In the genomic region with DNA sequence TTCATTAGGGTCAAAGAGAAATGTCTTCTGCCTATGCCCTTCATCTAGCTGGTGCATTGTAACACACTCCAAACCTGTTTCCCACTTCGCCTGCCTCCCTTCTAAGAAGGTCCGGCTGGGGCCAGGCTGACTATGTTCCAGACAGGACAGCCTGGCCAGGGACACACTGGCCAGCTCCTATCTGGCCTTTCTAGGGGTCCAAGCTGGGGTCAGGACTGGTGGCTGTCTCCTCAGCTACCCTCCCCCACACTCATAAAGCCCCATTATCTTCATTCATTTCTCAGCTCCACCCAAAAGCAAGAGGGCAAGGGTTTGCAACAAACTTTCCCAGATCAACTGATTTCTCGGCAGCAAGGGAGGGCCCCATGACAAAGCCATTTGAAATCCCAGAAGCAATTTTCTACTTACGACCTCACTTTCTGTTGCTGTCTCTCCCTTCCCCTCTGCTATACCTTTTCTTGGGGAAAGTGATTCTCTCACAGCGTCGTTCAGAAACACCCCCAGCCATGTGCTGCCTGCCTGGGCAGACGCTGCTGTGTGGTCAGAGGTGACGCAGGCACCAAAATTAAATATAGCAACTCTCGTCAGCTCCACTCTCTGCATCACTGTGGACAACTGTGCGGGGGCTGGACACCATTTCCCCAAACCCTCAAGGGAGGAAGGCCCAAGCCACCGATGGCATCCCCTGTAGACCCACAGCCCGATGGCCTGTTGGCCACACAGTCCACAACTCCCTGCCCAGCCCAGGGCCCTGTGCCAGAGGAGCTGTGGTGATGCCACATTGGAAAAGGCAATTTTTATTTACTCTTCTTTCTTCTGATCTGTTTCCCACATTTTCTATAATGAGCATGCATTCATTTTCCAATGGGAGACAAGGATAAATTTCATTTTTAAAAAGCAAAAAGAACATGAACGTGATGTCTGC, we compare ENCODE assay signal across 1 cellular context.
TF ChIP-seq lines count a peak whose summit lies in the region.

No MANE protein-coding gene starts in this region.

TF ChIP-seq in K562, 482 proteins besides CTCF, POLR2A, EP300 and RAD21 (continued from another document and continues in another):
- TF ChIP-seq, protein P1, sequence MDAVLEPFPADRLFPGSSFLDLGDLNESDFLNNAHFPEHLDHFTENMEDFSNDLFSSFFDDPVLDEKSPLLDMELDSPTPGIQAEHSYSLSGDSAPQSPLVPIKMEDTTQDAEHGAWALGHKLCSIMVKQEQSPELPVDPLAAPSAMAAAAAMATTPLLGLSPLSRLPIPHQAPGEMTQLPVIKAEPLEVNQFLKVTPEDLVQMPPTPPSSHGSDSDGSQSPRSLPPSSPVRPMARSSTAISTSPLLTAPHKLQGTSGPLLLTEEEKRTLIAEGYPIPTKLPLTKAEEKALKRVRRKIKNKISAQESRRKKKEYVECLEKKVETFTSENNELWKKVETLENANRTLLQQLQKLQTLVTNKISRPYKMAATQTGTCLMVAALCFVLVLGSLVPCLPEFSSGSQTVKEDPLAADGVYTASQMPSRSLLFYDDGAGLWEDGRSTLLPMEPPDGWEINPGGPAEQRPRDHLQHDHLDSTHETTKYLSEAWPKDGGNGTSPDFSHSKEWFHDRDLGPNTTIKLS (IDR thresholded peaks at IDR 0.05; ENCODE audit: borderline replicate concordance, low read depth), result peak; percentile 41; the same call in 1 of the 2 replicates
- TF ChIP-seq ZNF561 (CRISPR knock-in tag; conservative IDR thresholded peaks at IDR 0.05), result peak; percentile 52; the same call in 1 of the 2 replicates
- peak; percentile 74 for TF ChIP-seq SOX6 (IDR thresholded peaks at IDR 0.05)
- no peak; the same call in 1 of the 2 replicates for TF ChIP-seq RB1 (IDR thresholded peaks at IDR 0.05; ENCODE audit: low read depth)
- peak; percentile 48; the same call in 1 of the 2 replicates for TF ChIP-seq ZNF668 (CRISPR knock-in tag; IDR thresholded peaks at IDR 0.05)
- TF ChIP-seq, protein P2, sequence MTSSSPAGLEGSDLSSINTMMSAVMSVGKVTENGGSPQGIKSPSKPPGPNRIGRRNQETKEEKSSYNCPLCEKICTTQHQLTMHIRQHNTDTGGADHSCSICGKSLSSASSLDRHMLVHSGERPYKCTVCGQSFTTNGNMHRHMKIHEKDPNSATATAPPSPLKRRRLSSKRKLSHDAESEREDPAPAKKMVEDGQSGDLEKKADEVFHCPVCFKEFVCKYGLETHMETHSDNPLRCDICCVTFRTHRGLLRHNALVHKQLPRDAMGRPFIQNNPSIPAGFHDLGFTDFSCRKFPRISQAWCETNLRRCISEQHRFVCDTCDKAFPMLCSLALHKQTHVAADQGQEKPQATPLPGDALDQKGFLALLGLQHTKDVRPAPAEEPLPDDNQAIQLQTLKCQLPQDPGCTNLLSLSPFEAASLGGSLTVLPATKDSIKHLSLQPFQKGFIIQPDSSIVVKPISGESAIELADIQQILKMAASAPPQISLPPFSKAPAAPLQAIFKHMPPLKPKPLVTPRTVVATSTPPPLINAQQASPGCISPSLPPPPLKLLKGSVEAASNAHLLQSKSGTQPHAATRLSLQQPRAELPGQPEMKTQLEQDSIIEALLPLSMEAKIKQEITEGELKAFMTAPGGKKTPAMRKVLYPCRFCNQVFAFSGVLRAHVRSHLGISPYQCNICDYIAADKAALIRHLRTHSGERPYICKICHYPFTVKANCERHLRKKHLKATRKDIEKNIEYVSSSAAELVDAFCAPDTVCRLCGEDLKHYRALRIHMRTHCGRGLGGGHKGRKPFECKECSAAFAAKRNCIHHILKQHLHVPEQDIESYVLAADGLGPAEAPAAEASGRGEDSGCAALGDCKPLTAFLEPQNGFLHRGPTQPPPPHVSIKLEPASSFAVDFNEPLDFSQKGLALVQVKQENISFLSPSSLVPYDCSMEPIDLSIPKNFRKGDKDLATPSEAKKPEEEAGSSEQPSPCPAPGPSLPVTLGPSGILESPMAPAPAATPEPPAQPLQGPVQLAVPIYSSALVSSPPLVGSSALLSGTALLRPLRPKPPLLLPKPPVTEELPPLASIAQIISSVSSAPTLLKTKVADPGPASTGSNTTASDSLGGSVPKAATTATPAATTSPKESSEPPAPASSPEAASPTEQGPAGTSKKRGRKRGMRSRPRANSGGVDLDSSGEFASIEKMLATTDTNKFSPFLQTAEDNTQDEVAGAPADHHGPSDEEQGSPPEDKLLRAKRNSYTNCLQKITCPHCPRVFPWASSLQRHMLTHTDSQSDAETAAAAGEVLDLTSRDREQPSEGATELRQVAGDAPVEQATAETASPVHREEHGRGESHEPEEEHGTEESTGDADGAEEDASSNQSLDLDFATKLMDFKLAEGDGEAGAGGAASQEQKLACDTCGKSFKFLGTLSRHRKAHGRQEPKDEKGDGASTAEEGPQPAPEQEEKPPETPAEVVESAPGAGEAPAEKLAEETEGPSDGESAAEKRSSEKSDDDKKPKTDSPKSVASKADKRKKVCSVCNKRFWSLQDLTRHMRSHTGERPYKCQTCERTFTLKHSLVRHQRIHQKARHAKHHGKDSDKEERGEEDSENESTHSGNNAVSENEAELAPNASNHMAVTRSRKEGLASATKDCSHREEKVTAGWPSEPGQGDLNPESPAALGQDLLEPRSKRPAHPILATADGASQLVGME (CRISPR knock-in tag; IDR thresholded peaks at IDR 0.05), result peak; percentile 37; the same call in 1 of the 2 replicates
- 0 out of 2 replicates have a peak, but pooled peaks have one; percentile 78 for TF ChIP-seq PREB (CRISPR knock-in tag; IDR thresholded peaks at IDR 0.05)
- TF ChIP-seq ATF1 (CRISPR knock-in tag; IDR thresholded peaks at IDR 0.05), result no peak
- TF ChIP-seq ATF1 (tag; IDR thresholded peaks at IDR 0.05), result peak; percentile 69
- TF ChIP-seq, protein P3, sequence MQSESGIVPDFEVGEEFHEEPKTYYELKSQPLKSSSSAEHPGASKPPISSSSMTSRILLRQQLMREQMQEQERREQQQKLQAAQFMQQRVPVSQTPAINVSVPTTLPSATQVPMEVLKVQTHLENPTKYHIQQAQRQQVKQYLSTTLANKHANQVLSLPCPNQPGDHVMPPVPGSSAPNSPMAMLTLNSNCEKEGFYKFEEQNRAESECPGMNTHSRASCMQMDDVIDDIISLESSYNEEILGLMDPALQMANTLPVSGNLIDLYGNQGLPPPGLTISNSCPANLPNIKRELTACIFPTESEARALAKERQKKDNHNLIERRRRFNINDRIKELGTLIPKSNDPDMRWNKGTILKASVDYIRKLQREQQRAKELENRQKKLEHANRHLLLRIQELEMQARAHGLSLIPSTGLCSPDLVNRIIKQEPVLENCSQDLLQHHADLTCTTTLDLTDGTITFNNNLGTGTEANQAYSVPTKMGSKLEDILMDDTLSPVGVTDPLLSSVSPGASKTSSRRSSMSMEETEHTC (IDR thresholded peaks at IDR 0.05), result no peak
- peak in 1 of 2 experiments; percentile 74; a peak in 2 of 4 replicates for TF ChIP-seq RCOR1 (IDR thresholded peaks at IDR 0.05; ENCODE audit: borderline replicate concordance in 1 of 2, low read depth in 2 of 2, low read length in 2 of 2)
- no peak for TF ChIP-seq ARID2 (IDR thresholded peaks at IDR 0.05)
- no peak for TF ChIP-seq DNMT1 (IDR thresholded peaks at IDR 0.05)
- TF ChIP-seq ZNF175 (CRISPR knock-in tag; IDR thresholded peaks at IDR 0.05; ENCODE audit: low read depth), result peak; percentile 71
- TF ChIP-seq ZBTB17 (CRISPR knock-in tag; IDR thresholded peaks at IDR 0.05), result 0 out of 2 replicates have a peak, but pooled peaks have one; percentile 20
- no peak for TF ChIP-seq STAG1 (CRISPR knock-in tag; IDR thresholded peaks at IDR 0.05; ENCODE audit: borderline replicate concordance)
- TF ChIP-seq ZNF311 (CRISPR knock-in tag; IDR thresholded peaks at IDR 0.05), result no peak
- peak; percentile 64 for TF ChIP-seq NFE2 (IDR thresholded peaks at IDR 0.05; ENCODE audit: low read depth)
- TF ChIP-seq, protein P4, sequence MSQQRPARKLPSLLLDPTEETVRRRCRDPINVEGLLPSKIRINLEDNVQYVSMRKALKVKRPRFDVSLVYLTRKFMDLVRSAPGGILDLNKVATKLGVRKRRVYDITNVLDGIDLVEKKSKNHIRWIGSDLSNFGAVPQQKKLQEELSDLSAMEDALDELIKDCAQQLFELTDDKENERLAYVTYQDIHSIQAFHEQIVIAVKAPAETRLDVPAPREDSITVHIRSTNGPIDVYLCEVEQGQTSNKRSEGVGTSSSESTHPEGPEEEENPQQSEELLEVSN (IDR thresholded peaks at IDR 0.05; ENCODE audit: borderline replicate concordance in 1 of 2, extremely low read depth in 1 of 2, insufficient read depth in 1 of 2, insufficient read length in 1 of 2, low read depth in 1 of 2, low read length in 1 of 2, poor library complexity in 1 of 2, severe bottlenecking in 1 of 2), result peak; percentile 60 to 92
- TF ChIP-seq RBM15 (IDR thresholded peaks at IDR 0.05; ENCODE audit: insufficient read depth, low read length), result no peak
- TF ChIP-seq CAMTA2 (CRISPR knock-in tag; conservative IDR thresholded peaks at IDR 0.05), result 0 out of 2 replicates have a peak, but pooled peaks have one; percentile 37
- TF ChIP-seq ZNF766 (CRISPR knock-in tag; conservative IDR thresholded peaks at IDR 0.05), result peak; percentile 71
- peak; percentile 89; the same call in 1 of the 2 replicates for TF ChIP-seq ZNF584 (CRISPR knock-in tag; IDR thresholded peaks at IDR 0.05; ENCODE audit: low read depth)
- no peak for TF ChIP-seq HDAC3 (IDR thresholded peaks at IDR 0.05; ENCODE audit: borderline replicate concordance, partially characterized antibody)
- TF ChIP-seq TGIF2 (CRISPR knock-in tag; IDR thresholded peaks at IDR 0.05), result no peak
- TF ChIP-seq MAFG (tag; conservative IDR thresholded peaks at IDR 0.05), result peak; percentile 49
- TF ChIP-seq ZNF717 (CRISPR knock-in tag; IDR thresholded peaks at IDR 0.05), result 0 out of 2 replicates have a peak, but pooled peaks have one; percentile 43
- TF ChIP-seq RBM14 (IDR thresholded peaks at IDR 0.05; ENCODE audit: borderline replicate concordance, insufficient read depth, low read depth, low read length), result no peak
- TF ChIP-seq, protein P5, sequence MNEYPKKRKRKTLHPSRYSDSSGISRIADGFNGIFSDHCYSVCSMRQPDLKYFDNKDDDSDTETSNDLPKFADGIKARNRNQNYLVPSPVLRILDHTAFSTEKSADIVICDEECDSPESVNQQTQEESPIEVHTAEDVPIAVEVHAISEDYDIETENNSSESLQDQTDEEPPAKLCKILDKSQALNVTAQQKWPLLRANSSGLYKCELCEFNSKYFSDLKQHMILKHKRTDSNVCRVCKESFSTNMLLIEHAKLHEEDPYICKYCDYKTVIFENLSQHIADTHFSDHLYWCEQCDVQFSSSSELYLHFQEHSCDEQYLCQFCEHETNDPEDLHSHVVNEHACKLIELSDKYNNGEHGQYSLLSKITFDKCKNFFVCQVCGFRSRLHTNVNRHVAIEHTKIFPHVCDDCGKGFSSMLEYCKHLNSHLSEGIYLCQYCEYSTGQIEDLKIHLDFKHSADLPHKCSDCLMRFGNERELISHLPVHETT (CRISPR knock-in tag; conservative IDR thresholded peaks at IDR 0.05 in 1 of 2, IDR thresholded peaks at IDR 0.05 in 1 of 2), result peak in 1 of 2 experiments; percentile 85; a peak in 2 of 4 replicates
- peak; percentile 69 for TF ChIP-seq ARID1B (IDR thresholded peaks at IDR 0.05)
- TF ChIP-seq DMBX1 (CRISPR knock-in tag; IDR thresholded peaks at IDR 0.05; ENCODE audit: borderline replicate concordance), result peak; percentile 88
- TF ChIP-seq, protein P6, sequence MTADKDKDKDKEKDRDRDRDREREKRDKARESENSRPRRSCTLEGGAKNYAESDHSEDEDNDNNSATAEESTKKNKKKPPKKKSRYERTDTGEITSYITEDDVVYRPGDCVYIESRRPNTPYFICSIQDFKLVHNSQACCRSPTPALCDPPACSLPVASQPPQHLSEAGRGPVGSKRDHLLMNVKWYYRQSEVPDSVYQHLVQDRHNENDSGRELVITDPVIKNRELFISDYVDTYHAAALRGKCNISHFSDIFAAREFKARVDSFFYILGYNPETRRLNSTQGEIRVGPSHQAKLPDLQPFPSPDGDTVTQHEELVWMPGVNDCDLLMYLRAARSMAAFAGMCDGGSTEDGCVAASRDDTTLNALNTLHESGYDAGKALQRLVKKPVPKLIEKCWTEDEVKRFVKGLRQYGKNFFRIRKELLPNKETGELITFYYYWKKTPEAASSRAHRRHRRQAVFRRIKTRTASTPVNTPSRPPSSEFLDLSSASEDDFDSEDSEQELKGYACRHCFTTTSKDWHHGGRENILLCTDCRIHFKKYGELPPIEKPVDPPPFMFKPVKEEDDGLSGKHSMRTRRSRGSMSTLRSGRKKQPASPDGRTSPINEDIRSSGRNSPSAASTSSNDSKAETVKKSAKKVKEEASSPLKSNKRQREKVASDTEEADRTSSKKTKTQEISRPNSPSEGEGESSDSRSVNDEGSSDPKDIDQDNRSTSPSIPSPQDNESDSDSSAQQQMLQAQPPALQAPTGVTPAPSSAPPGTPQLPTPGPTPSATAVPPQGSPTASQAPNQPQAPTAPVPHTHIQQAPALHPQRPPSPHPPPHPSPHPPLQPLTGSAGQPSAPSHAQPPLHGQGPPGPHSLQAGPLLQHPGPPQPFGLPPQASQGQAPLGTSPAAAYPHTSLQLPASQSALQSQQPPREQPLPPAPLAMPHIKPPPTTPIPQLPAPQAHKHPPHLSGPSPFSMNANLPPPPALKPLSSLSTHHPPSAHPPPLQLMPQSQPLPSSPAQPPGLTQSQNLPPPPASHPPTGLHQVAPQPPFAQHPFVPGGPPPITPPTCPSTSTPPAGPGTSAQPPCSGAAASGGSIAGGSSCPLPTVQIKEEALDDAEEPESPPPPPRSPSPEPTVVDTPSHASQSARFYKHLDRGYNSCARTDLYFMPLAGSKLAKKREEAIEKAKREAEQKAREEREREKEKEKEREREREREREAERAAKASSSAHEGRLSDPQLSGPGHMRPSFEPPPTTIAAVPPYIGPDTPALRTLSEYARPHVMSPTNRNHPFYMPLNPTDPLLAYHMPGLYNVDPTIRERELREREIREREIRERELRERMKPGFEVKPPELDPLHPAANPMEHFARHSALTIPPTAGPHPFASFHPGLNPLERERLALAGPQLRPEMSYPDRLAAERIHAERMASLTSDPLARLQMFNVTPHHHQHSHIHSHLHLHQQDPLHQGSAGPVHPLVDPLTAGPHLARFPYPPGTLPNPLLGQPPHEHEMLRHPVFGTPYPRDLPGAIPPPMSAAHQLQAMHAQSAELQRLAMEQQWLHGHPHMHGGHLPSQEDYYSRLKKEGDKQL (CRISPR knock-in tag; IDR thresholded peaks at IDR 0.05; ENCODE audit: borderline replicate concordance), result 0 out of 2 replicates have a peak, but pooled peaks have one; percentile 49
- TF ChIP-seq ZFP1 (CRISPR knock-in tag; IDR thresholded peaks at IDR 0.05), result peak; percentile 38; the same call in 1 of the 2 replicates
- TF ChIP-seq EP400 (IDR thresholded peaks at IDR 0.05), result peak; percentile 34
- TF ChIP-seq SMAD4 (CRISPR knock-in tag; conservative IDR thresholded peaks at IDR 0.05), result peak; percentile 78
- 0 out of 2 replicates have a peak, but pooled peaks have one; percentile 53 for TF ChIP-seq KAT7 (CRISPR knock-in tag; IDR thresholded peaks at IDR 0.05; ENCODE audit: borderline replicate concordance)
